9 cellular contexts compared by ENCODE assay signal in genomic region chr12:124543591-124544310, GRCh38. TPM values are rescaled to one million over a fixed set of nuclear protein-coding genes. Genes with fewer than 3 reads are reported as not detected.
DNase-seq lines count a peak whose midpoint lies in the region; ATAC-seq and TF ChIP-seq lines count a peak whose summit lies in the region.
"Had no signal": no experiment of that assay in that cellular context is flagged by ENCODE, and none has a peak within 500 bp of the region (broad histone marks: within the 10 kb centered on the region; RNA-seq: fewer than 3 reads in every experiment).

No MANE protein-coding gene starts in this region.

- H3K4me1 ChIP-seq in HUES64 (ENCODE audit: insufficient read depth, low read length): peaks cover 24% of the 10 kb centered on the region
- peaks cover 61% of the 10 kb centered on the region for H3K4me1 ChIP-seq in mucosa of stomach (ENCODE audit: control insufficient read depth, insufficient read depth, low read length)
- H3K4me1 ChIP-seq in thyroid gland: peaks cover 40 to 67% of the 10 kb centered on the region in 2 donors
- peaks cover 7% of the 10 kb centered on the region for H3K4me1 ChIP-seq in PC-3 (ENCODE audit: insufficient read depth, low read length)

- H3K27ac Mint-ChIP-seq in CD14-positive monocyte: peak overlapping the region; percentile 60 to 93 (median 86)

- H3K9me3 ChIP-seq in HUES64 (ENCODE audit: insufficient read depth, low read depth, low read length): no peaks in the 10 kb centered on the region
- no peaks in the 10 kb centered on the region for H3K9me3 ChIP-seq in mucosa of stomach (ENCODE audit: control insufficient read depth, low read length)
- no peaks in the 10 kb centered on the region for H3K9me3 ChIP-seq in thyroid gland
- no peaks in the 10 kb centered on the region for H3K9me3 ChIP-seq in PC-3 (ENCODE audit: low read length)

- H3K27ac ChIP-seq in HUES64 (ENCODE audit: low read depth, low read length): peak overlapping the region; percentile 16
- H3K27ac ChIP-seq in thyroid gland: no peak overlapping the region
- no peak overlapping the region for H3K27ac ChIP-seq in PC-3 (ENCODE audit: low read length)

- H2AFZ ChIP-seq in PC-3 (ENCODE audit: low read length): no peak overlapping the region

- no peak for TF ChIP-seq POLR2A in thyroid gland (IDR thresholded peaks at IDR 0.05)

- POLR2A ChIA-PET in PC-3 (lab: Charles Lee; ENCODE audit: unreplicated experiment): no interaction called here

- intact Hi-C loops in CD14-positive monocyte (cut with micrococcal nuclease) (loop anchor here in 1 of 2 donors (10.0 kb wide), 1 partner anchor 79 kb away; no protein-coding TSS in a partner anchor), thyroid gland (cut with DNase I) (no loop called here), PC-3 (cut with micrococcal nuclease) (no loop called here)

- peaks cover 12 to 13% of the 10 kb centered on the region in 2 donors for H3K36me3 Mint-ChIP-seq in CD14-positive monocyte

- WGBS in HUES64: 45% methylated on average over 36 of the region's 36 CpGs
- WGBS in thyroid gland, 2 donors: 45 to 60% methylated on average over 18 to 25 of the region's 36 CpGs

- CTCF ChIA-PET in PC-3 (lab: Charles Lee): no interaction called here

- H3K9me2 ChIP-seq in PC-3 (replicated peaks; ENCODE audit: low read length): no peaks in the 10 kb centered on the region

- H3K36me3 ChIP-seq in HUES64 (ENCODE audit: insufficient read depth, low read length) (no peaks in the 10 kb centered on the region), mucosa of stomach (ENCODE audit: control insufficient read depth, insufficient read depth, low read length) (no peaks in the 10 kb centered on the region), thyroid gland (no peaks in the 10 kb centered on the region), PC-3 (ENCODE audit: low read depth, low read length) (peaks cover 5% of the 10 kb centered on the region; the same call in 1 of the 2 replicates)

- H3K4me1 Mint-ChIP-seq in CD14-positive monocyte: peaks cover 70% of the 10 kb centered on the region

- DNase-seq in CD14-positive monocyte (ENCODE audit: low spot score) (no peak), astrocyte of the hippocampus (ENCODE audit: low read depth, low spot score) (peak; percentile 72), thyroid gland (no peak), PC-3 (no peak), GM19238 (ENCODE audit: insufficient read length, low spot score) (no peak), mesenteric fat pad (ENCODE audit: low spot score) (no peak)
- DNase-seq: activated naive CD4-positive, alpha-beta T cell treated with Interleukin-2 at 50 U/mL for 16 hours had no signal

- H4K20me1 ChIP-seq in PC-3 (ENCODE audit: low read length): peaks cover 40% of the 10 kb centered on the region; the same call in 1 of the 2 replicates

- H3K9ac ChIP-seq in HUES64 (ENCODE audit: low read depth, low read length): peak overlapping the region; percentile 49; the same call in 1 of the 2 replicates
- H3K9ac ChIP-seq in mucosa of stomach (ENCODE audit: low read length): peak overlapping the region; percentile 8
- H3K9ac ChIP-seq in PC-3 (ENCODE audit: low read length): no peak overlapping the region

- H3K79me2 ChIP-seq in PC-3 (ENCODE audit: low read length): peaks cover 65% of the 10 kb centered on the region

- no peaks in the 10 kb centered on the region for H3F3A ChIP-seq in PC-3 (ENCODE audit: low read length, unreplicated experiment)

- H3K4me3 ChIP-seq in HUES64 (ENCODE audit: low read length) (no peak overlapping the region), mucosa of stomach (ENCODE audit: low read length) (no peak overlapping the region), thyroid gland (replicated peaks in 1 of 3) (no peak overlapping the region), PC-3 (ENCODE audit: low read length) (no peak overlapping the region)

- peaks cover 0 to 1% (median 0%) of the 10 kb centered on the region in 3 donors for H3K27me3 Mint-ChIP-seq in CD14-positive monocyte (ENCODE audit: low read depth in 3 of 3)

- peak overlapping the region in 1 of 2 donors; percentile 16 for H3K4me3 Mint-ChIP-seq in CD14-positive monocyte

- H3K9me3 Mint-ChIP-seq in CD14-positive monocyte: peaks cover 0 to 2% (median 0%) of the 10 kb centered on the region in 7 donors

- no peak overlapping the region for H3K4me2 ChIP-seq in PC-3 (ENCODE audit: low read length)

- ATAC-seq in PC-3: no peak

- no TSS peak for BruUV-seq in PC-3 (replicated peaks; lab: Mats Ljungman, UMichigan)

- H3K27me3 ChIP-seq in HUES64 (ENCODE audit: insufficient read depth, low read length) (no peaks in the 10 kb centered on the region), mucosa of stomach (ENCODE audit: control insufficient read depth, insufficient read depth, low read length) (no peaks in the 10 kb centered on the region), thyroid gland (no peaks in the 10 kb centered on the region), PC-3 (ENCODE audit: low read length) (no peaks in the 10 kb centered on the region)

- no peak for TF ChIP-seq CTCF in CD14-positive monocyte (IDR thresholded peaks at IDR 0.05)
- no peak for TF ChIP-seq CTCF in thyroid gland (IDR thresholded peaks at IDR 0.05)
- TF ChIP-seq CTCF in PC-3 (conservative IDR thresholded peaks at IDR 0.05; ENCODE audit: low read depth, low read length): no peak

RNA-seq across cellular contexts. Expression of gene NCOR2, which starts 23.7 kb away (rescaled TPM):
- polyA plus RNA-seq in CD14-positive monocyte: 1 to 10 TPM; 4.7 to 5.5 TPM
- polyA plus RNA-seq in HUES64 (2013, experiment 1 of 2): 103 TPM
- polyA plus RNA-seq in HUES64 (2013, experiment 2 of 2): 118 TPM
- total RNA-seq in thyroid gland (100 to 1,000 TPM in 2 of 4 donors, 10 to 100 TPM in 2; 45.3 to 178 (median 99.9) TPM), PC-3 (2014; rRNA removed) (117 and 218 TPM in 2 replicates), mesenteric fat pad (248 TPM)
